1 cellular context compared by ENCODE assay signal in the genomic region with DNA sequence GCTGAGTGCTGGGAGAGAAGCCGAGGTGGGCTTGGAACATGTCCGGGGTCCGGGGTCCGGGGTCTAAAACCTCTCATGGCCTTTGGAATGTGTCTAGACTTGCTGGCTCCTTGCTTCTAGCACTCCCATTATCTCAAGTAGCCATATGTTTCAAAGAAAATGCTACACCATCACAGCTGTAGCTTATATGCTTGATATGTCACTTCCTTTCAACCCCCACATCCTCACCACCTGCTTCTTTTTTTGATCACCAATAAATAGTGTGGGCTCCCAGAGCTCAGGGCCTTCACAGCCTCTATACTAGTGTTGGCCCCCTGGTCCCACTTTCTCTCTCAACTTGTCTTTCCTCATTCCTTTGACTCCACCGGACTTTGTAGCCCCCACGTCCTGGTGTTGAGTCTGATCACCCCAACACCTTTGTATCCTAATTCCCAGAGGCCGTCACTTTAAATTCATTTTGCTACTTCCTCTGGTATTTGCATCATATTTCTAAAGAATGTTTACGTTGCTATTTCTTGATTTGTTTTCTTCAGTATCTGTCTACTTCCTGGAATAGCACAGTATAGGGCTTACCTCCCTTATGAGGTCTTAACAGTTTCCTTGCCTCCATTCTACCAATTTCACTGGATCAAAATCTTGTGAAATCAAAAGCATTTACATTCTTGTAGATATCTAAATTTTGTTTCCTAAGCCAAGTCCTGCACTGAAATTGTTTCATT.
A peak's percentile ranks its signal among the peaks of the same experiment; 100 is the strongest.
TF ChIP-seq lines count a peak whose summit lies in the region.

No MANE protein-coding gene starts in this region.

TF ChIP-seq in K562, 482 proteins besides CTCF, POLR2A, EP300 and RAD21 (continued from another document and continues in another):
- TF ChIP-seq, protein P1, sequence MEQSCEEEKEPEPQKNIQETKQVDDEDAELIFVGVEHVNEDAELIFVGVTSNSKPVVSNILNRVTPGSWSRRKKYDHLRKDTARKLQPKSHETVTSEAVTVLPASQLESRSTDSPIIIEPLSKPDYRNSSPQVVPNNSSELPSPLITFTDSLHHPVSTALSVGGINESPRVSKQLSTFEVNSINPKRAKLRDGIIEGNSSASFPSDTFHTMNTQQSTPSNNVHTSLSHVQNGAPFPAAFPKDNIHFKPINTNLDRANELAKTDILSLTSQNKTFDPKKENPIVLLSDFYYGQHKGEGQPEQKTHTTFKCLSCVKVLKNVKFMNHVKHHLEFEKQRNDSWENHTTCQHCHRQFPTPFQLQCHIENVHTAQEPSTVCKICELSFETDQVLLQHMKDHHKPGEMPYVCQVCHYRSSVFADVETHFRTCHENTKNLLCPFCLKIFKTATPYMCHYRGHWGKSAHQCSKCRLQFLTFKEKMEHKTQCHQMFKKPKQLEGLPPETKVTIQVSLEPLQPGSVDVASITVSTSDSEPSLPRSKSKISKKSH (CRISPR knock-in tag; IDR thresholded peaks at IDR 0.05) = no peak
- TF ChIP-seq, protein P2, sequence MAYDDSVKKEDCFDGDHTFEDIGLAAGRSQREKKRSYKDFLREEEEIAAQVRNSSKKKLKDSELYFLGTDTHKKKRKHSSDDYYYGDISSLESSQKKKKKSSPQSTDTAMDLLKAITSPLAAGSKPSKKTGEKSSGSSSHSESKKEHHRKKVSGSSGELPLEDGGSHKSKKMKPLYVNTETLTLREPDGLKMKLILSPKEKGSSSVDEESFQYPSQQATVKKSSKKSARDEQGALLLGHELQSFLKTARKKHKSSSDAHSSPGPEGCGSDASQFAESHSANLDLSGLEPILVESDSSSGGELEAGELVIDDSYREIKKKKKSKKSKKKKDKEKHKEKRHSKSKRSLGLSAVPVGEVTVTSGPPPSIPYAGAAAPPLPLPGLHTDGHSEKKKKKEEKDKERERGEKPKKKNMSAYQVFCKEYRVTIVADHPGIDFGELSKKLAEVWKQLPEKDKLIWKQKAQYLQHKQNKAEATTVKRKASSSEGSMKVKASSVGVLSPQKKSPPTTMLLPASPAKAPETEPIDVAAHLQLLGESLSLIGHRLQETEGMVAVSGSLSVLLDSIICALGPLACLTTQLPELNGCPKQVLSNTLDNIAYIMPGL (CRISPR knock-in tag; IDR thresholded peaks at IDR 0.05) = no peak
- TF ChIP-seq, protein P3, sequence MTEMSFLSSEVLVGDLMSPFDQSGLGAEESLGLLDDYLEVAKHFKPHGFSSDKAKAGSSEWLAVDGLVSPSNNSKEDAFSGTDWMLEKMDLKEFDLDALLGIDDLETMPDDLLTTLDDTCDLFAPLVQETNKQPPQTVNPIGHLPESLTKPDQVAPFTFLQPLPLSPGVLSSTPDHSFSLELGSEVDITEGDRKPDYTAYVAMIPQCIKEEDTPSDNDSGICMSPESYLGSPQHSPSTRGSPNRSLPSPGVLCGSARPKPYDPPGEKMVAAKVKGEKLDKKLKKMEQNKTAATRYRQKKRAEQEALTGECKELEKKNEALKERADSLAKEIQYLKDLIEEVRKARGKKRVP (CRISPR knock-in tag; IDR thresholded peaks at IDR 0.05) = no peak
- TF ChIP-seq KDM1A (IDR thresholded peaks at IDR 0.05) (no peak), KLF10 (CRISPR knock-in tag; IDR thresholded peaks at IDR 0.05) (no peak), TAF7 (tag; IDR thresholded peaks at IDR 0.05) (no peak), RBM15 (IDR thresholded peaks at IDR 0.05; ENCODE audit: insufficient read depth, low read length) (no peak), ZNF347 (CRISPR knock-in tag; IDR thresholded peaks at IDR 0.05; ENCODE audit: low read depth) (no peak), ZNF324 (CRISPR knock-in tag; IDR thresholded peaks at IDR 0.05) (no peak), CBFA2T2 (conservative IDR thresholded peaks at IDR 0.05) (peak; percentile 22; the same call in 1 of the 2 replicates), PTRF (tag; IDR thresholded peaks at IDR 0.05) (no peak), YY1 (IDR thresholded peaks at IDR 0.05; ENCODE audit: borderline replicate concordance in 1 of 3, control insufficient read depth in 1 of 3, extremely low read depth in 1 of 3, insufficient read depth in 3 of 3, insufficient read length in 1 of 3, insufficient replicate concordance in 2 of 3, low read depth in 1 of 3, low read length in 2 of 3) (no peak), ZNF121 (CRISPR knock-in tag; conservative IDR thresholded peaks at IDR 0.05) (no peak), PURB (CRISPR knock-in tag; IDR thresholded peaks at IDR 0.05; ENCODE audit: low read depth) (no peak), PCBP2 (IDR thresholded peaks at IDR 0.05; ENCODE audit: low read depth, low read length, poor library complexity, severe bottlenecking) (no peak), IRF2 (CRISPR knock-in tag; IDR thresholded peaks at IDR 0.05) (no peak), SIRT6 (IDR thresholded peaks at IDR 0.05; ENCODE audit: low read depth, low read length) (no peak), MAFK (IDR thresholded peaks at IDR 0.05; ENCODE audit: low read length) (no peak), PHTF2 (CRISPR knock-in tag; IDR thresholded peaks at IDR 0.05) (no peak), ZNF699 (CRISPR knock-in tag; IDR thresholded peaks at IDR 0.05; ENCODE audit: insufficient replicate concordance) (no peak), ZNF316 (IDR thresholded peaks at IDR 0.05) (peak; percentile 57; the same call in 1 of the 2 replicates), HDAC1 (IDR thresholded peaks at IDR 0.05) (no peak), KLF1 (tag; IDR thresholded peaks at IDR 0.05) (no peak), TRIM28 (IDR thresholded peaks at IDR 0.05) (0 out of 2 replicates have a peak, but pooled peaks have one; percentile 27), ZNF561 (CRISPR knock-in tag; conservative IDR thresholded peaks at IDR 0.05) (no peak), TCF7 (IDR thresholded peaks at IDR 0.05; ENCODE audit: borderline replicate concordance) (no peak), HNRNPK (IDR thresholded peaks at IDR 0.05; ENCODE audit: low read depth, low read length, poor library complexity, severe bottlenecking) (no peak), ELF4 (CRISPR knock-in tag; IDR thresholded peaks at IDR 0.05) (no peak), TAF1 (IDR thresholded peaks at IDR 0.05; ENCODE audit: control insufficient read depth, extremely low read depth, insufficient read depth, low read length, severe bottlenecking) (no peak), ZNF780A (CRISPR knock-in tag; IDR thresholded peaks at IDR 0.05) (no peak), ZNF140 (CRISPR knock-in tag; IDR thresholded peaks at IDR 0.05) (no peak), HDAC8 (tag; IDR thresholded peaks at IDR 0.05) (no peak), NEUROD1 (IDR thresholded peaks at IDR 0.05; ENCODE audit: borderline replicate concordance, low read depth, low read length, partially characterized antibody) (no peak)
- TF ChIP-seq, protein P4, sequence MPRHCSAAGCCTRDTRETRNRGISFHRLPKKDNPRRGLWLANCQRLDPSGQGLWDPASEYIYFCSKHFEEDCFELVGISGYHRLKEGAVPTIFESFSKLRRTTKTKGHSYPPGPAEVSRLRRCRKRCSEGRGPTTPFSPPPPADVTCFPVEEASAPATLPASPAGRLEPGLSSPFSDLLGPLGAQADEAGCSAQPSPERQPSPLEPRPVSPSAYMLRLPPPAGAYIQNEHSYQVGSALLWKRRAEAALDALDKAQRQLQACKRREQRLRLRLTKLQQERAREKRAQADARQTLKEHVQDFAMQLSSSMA (CRISPR knock-in tag; IDR thresholded peaks at IDR 0.05) = no peak
- TF ChIP-seq, protein P5, sequence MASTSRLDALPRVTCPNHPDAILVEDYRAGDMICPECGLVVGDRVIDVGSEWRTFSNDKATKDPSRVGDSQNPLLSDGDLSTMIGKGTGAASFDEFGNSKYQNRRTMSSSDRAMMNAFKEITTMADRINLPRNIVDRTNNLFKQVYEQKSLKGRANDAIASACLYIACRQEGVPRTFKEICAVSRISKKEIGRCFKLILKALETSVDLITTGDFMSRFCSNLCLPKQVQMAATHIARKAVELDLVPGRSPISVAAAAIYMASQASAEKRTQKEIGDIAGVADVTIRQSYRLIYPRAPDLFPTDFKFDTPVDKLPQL (IDR thresholded peaks at IDR 0.05; ENCODE audit: extremely low read depth, insufficient read length) = no peak
- TF ChIP-seq, protein P6, sequence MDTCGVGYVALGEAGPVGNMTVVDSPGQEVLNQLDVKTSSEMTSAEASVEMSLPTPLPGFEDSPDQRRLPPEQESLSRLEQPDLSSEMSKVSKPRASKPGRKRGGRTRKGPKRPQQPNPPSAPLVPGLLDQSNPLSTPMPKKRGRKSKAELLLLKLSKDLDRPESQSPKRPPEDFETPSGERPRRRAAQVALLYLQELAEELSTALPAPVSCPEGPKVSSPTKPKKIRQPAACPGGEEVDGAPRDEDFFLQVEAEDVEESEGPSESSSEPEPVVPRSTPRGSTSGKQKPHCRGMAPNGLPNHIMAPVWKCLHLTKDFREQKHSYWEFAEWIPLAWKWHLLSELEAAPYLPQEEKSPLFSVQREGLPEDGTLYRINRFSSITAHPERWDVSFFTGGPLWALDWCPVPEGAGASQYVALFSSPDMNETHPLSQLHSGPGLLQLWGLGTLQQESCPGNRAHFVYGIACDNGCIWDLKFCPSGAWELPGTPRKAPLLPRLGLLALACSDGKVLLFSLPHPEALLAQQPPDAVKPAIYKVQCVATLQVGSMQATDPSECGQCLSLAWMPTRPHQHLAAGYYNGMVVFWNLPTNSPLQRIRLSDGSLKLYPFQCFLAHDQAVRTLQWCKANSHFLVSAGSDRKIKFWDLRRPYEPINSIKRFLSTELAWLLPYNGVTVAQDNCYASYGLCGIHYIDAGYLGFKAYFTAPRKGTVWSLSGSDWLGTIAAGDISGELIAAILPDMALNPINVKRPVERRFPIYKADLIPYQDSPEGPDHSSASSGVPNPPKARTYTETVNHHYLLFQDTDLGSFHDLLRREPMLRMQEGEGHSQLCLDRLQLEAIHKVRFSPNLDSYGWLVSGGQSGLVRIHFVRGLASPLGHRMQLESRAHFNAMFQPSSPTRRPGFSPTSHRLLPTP (IDR thresholded peaks at IDR 0.05; ENCODE audit: borderline replicate concordance, extremely low read depth, insufficient read length) = no peak
- TF ChIP-seq, protein P7, sequence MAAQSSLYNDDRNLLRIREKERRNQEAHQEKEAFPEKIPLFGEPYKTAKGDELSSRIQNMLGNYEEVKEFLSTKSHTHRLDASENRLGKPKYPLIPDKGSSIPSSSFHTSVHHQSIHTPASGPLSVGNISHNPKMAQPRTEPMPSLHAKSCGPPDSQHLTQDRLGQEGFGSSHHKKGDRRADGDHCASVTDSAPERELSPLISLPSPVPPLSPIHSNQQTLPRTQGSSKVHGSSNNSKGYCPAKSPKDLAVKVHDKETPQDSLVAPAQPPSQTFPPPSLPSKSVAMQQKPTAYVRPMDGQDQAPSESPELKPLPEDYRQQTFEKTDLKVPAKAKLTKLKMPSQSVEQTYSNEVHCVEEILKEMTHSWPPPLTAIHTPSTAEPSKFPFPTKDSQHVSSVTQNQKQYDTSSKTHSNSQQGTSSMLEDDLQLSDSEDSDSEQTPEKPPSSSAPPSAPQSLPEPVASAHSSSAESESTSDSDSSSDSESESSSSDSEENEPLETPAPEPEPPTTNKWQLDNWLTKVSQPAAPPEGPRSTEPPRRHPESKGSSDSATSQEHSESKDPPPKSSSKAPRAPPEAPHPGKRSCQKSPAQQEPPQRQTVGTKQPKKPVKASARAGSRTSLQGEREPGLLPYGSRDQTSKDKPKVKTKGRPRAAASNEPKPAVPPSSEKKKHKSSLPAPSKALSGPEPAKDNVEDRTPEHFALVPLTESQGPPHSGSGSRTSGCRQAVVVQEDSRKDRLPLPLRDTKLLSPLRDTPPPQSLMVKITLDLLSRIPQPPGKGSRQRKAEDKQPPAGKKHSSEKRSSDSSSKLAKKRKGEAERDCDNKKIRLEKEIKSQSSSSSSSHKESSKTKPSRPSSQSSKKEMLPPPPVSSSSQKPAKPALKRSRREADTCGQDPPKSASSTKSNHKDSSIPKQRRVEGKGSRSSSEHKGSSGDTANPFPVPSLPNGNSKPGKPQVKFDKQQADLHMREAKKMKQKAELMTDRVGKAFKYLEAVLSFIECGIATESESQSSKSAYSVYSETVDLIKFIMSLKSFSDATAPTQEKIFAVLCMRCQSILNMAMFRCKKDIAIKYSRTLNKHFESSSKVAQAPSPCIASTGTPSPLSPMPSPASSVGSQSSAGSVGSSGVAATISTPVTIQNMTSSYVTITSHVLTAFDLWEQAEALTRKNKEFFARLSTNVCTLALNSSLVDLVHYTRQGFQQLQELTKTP (IDR thresholded peaks at IDR 0.05; ENCODE audit: low read depth in 1 of 2, partially characterized antibody in 2 of 2) = no peak
- TF ChIP-seq, protein P8, sequence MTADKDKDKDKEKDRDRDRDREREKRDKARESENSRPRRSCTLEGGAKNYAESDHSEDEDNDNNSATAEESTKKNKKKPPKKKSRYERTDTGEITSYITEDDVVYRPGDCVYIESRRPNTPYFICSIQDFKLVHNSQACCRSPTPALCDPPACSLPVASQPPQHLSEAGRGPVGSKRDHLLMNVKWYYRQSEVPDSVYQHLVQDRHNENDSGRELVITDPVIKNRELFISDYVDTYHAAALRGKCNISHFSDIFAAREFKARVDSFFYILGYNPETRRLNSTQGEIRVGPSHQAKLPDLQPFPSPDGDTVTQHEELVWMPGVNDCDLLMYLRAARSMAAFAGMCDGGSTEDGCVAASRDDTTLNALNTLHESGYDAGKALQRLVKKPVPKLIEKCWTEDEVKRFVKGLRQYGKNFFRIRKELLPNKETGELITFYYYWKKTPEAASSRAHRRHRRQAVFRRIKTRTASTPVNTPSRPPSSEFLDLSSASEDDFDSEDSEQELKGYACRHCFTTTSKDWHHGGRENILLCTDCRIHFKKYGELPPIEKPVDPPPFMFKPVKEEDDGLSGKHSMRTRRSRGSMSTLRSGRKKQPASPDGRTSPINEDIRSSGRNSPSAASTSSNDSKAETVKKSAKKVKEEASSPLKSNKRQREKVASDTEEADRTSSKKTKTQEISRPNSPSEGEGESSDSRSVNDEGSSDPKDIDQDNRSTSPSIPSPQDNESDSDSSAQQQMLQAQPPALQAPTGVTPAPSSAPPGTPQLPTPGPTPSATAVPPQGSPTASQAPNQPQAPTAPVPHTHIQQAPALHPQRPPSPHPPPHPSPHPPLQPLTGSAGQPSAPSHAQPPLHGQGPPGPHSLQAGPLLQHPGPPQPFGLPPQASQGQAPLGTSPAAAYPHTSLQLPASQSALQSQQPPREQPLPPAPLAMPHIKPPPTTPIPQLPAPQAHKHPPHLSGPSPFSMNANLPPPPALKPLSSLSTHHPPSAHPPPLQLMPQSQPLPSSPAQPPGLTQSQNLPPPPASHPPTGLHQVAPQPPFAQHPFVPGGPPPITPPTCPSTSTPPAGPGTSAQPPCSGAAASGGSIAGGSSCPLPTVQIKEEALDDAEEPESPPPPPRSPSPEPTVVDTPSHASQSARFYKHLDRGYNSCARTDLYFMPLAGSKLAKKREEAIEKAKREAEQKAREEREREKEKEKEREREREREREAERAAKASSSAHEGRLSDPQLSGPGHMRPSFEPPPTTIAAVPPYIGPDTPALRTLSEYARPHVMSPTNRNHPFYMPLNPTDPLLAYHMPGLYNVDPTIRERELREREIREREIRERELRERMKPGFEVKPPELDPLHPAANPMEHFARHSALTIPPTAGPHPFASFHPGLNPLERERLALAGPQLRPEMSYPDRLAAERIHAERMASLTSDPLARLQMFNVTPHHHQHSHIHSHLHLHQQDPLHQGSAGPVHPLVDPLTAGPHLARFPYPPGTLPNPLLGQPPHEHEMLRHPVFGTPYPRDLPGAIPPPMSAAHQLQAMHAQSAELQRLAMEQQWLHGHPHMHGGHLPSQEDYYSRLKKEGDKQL (CRISPR knock-in tag; IDR thresholded peaks at IDR 0.05; ENCODE audit: borderline replicate concordance) = no peak
- TF ChIP-seq, protein P9, sequence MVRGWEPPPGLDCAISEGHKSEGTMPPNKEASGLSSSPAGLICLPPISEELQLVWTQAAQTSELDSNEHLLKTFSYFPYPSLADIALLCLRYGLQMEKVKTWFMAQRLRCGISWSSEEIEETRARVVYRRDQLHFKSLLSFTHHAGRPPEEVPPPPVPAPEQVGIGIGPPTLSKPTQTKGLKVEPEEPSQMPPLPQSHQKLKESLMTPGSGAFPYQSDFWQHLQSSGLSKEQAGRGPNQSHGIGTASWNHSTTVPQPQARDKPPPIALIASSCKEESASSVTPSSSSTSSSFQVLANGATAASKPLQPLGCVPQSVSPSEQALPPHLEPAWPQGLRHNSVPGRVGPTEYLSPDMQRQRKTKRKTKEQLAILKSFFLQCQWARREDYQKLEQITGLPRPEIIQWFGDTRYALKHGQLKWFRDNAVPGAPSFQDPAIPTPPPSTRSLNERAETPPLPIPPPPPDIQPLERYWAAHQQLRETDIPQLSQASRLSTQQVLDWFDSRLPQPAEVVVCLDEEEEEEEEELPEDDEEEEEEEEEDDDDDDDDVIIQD (CRISPR knock-in tag; IDR thresholded peaks at IDR 0.05) = no peak
